Comparison of ENCODE assay signal across 24 cellular contexts in genomic region chr7:36295090-36295489, GRCh38.
"Had no signal": no experiment of that assay in that cellular context is flagged by ENCODE, and none has a peak within 500 bp of the region (broad histone marks: within the 10 kb centered on the region; RNA-seq: fewer than 3 reads in every experiment).

No MANE protein-coding gene starts in this region.

- H3K27ac ChIP-seq: coronary artery, foreskin keratinocyte, gastroesophageal sphincter, heart right ventricle, left ventricle myocardium inferior, lower lobe of right lung, ovary, right lobe of liver, suprapubic skin, transverse colon, upper lobe of right lung, uterus had no signal

- DNase-seq: dermis blood vessel endothelial cell; effector memory CD4-positive, alpha-beta T cell; foreskin keratinocyte; heart right ventricle; hippocampal formation; left cardiac atrium; left ventricle myocardium inferior; lower lobe of right lung; naive thymus-derived CD8-positive, alpha-beta T cell; nephron progenitor cell; nucleus accumbens; right lobe of liver; small intestine; stimulated activated CD4-positive, alpha-beta T cell treated with anti-CD3 and anti-CD28 coated beads, Interleukin-15, amount 100 ng/mL, for 24 hours; stimulated activated CD4-positive, alpha-beta T cell treated with anti-CD3 and anti-CD28 coated beads, Interleukin-2, amount 100 ng/mL, for 48 hours; stimulated activated naive B cell treated with anti-CD40 and anti-IgM and Interleukin-4, amounts not matched to agents 10 μg/mL and 1 μg/mL and 100 μg/mL, for 72 hours; transverse colon; upper lobe of right lung; uterus had no signal

- H3K27ac Mint-ChIP-seq: naive thymus-derived CD8-positive, alpha-beta T cell; nephron progenitor cell; stimulated activated naive B cell treated with anti-CD40 and anti-IgM and Interleukin-4, amounts not matched to agents 10 μg/mL and 1 μg/mL and 100 μg/mL, for 72 hours; stimulated activated naive CD8-positive, alpha-beta T cell treated with anti-CD3 and anti-CD28 coated beads, Interleukin-15, Interleukin-2, amounts not matched to agents 100 ng/mL and 50 ng/mL, for 24 hours had no signal

- H3K27me3 ChIP-seq: foreskin keratinocyte, gastroesophageal sphincter, heart right ventricle, ovary, right lobe of liver, suprapubic skin, transverse colon, upper lobe of right lung, uterus had no signal

- H3K4me3 ChIP-seq: coronary artery, gastroesophageal sphincter, heart right ventricle, left ventricle myocardium inferior, lower lobe of right lung, ovary, right lobe of liver, suprapubic skin, transverse colon, upper lobe of right lung, uterus had no signal

- H3K9me3 Mint-ChIP-seq: naive thymus-derived CD8-positive, alpha-beta T cell; nephron progenitor cell; stimulated activated naive B cell treated with anti-CD40 and anti-IgM and Interleukin-4, amounts not matched to agents 10 μg/mL and 1 μg/mL and 100 μg/mL, for 72 hours; stimulated activated naive CD8-positive, alpha-beta T cell treated with anti-CD3 and anti-CD28 coated beads, Interleukin-15, Interleukin-2, amounts not matched to agents 100 ng/mL and 50 ng/mL, for 24 hours had no signal

- ATAC-seq: foreskin keratinocyte; gastroesophageal sphincter; heart right ventricle; left cardiac atrium; lower lobe of right lung; naive thymus-derived CD8-positive, alpha-beta T cell; right lobe of liver; stimulated activated naive B cell treated with anti-CD40 and anti-IgM and Interleukin-4, amounts not matched to agents 10 μg/mL and 1 μg/mL and 100 μg/mL, for 72 hours; upper lobe of right lung had no signal

- H3K27me3 Mint-ChIP-seq: stimulated activated naive CD8-positive, alpha-beta T cell treated with anti-CD3 and anti-CD28 coated beads, Interleukin-15, Interleukin-2, amounts not matched to agents 100 ng/mL and 50 ng/mL, for 24 hours had no signal

- H3K9me3 ChIP-seq: gastroesophageal sphincter, heart right ventricle, left ventricle myocardium inferior, lower lobe of right lung, ovary, right lobe of liver, suprapubic skin, transverse colon, upper lobe of right lung, uterus had no signal

- H3K36me3 ChIP-seq: ovary, upper lobe of right lung, uterus had no signal

- H3K36me3 Mint-ChIP-seq: stimulated activated naive B cell treated with anti-CD40 and anti-IgM and Interleukin-4, amounts not matched to agents 10 μg/mL and 1 μg/mL and 100 μg/mL, for 72 hours had no signal

- H3K4me3 Mint-ChIP-seq: naive thymus-derived CD8-positive, alpha-beta T cell; nephron progenitor cell; stimulated activated naive B cell treated with anti-CD40 and anti-IgM and Interleukin-4, amounts not matched to agents 10 μg/mL and 1 μg/mL and 100 μg/mL, for 72 hours; stimulated activated naive CD8-positive, alpha-beta T cell treated with anti-CD3 and anti-CD28 coated beads, Interleukin-15, Interleukin-2, amounts not matched to agents 100 ng/mL and 50 ng/mL, for 24 hours had no signal

- H3K4me1 ChIP-seq: foreskin keratinocyte, uterus had no signal
